Comparison of ENCODE assay signal across 8 cellular contexts in genomic region chr11:60842688-60843605, GRCh38. TPM values are rescaled to one million over a fixed set of nuclear protein-coding genes. Genes with fewer than 3 reads are reported as not detected.
DNase-seq lines count a peak whose midpoint lies in the region; ATAC-seq, FAIRE-seq and TF ChIP-seq lines count a peak whose summit lies in the region.

No MANE protein-coding gene starts in this region.

- H3K9me3 ChIP-seq in keratinocyte (ENCODE audit: control insufficient read depth, low read depth, low read length): no peaks in the 10 kb centered on the region

- peaks cover 8% of the 10 kb centered on the region for H4K20me1 ChIP-seq in keratinocyte (ENCODE audit: control insufficient read depth, extremely low read depth, insufficient read depth, low read length)

- DNase-seq in activated CD8-positive, alpha-beta memory T cell treated with anti-CD3 and anti-CD28 coated beads, Interleukin-2, amount 10 ng/mL, durations not matched to agents 7 days and 5 days: no peak
- no peak for DNase-seq in activated CD8-positive, alpha-beta memory T cell treated with anti-CD3 and anti-CD28 coated beads, Interleukin-2, amount 50 U/mL, for 4 hours
- no peak for DNase-seq in activated naive CD4-positive, alpha-beta T cell treated with anti-CD3 and anti-CD28 coated beads, Interleukin-2, amount 50 U/mL, for 72 hours (ENCODE audit: low spot score in 2 of 2)
- DNase-seq in keratinocyte (ENCODE audit: low read depth, low spot score): no peak
- DNase-seq in GM10248 (ENCODE audit: extremely low spot score): no peak
- DNase-seq in NCI-H187 (lab: John Stamatoyannopoulos, UW): no peak

- dilution Hi-C loops in keratinocyte (cut with MboI; ENCODE audit: extremely low pct_ligation_motif_present, low sequenced_read_pairs): no loop called here

- CTCF ChIA-PET in activated CD8-positive, alpha-beta memory T cell treated with anti-CD3 and anti-CD28 coated beads, Interleukin-2, amount 10 ng/mL, durations not matched to agents 7 days and 5 days (lab: Charles Lee): interaction anchor here (0.6 to 1.8 kb wide), 8 partner anchors 8 to 69 kb away, joined by 3 to 11 read pairs (median 4); no protein-coding TSS in a partner anchor
- CTCF ChIA-PET in GM10248 (lab: Yijun Ruan, JAX): interaction anchor here (1.0 to 4.6 kb wide), 11 partner anchors 8 to 77 kb away, joined by 3 to 42 read pairs (median 3); no protein-coding TSS in a partner anchor

- H3K36me3 Mint-ChIP-seq in activated CD8-positive, alpha-beta memory T cell treated with anti-CD3 and anti-CD28 coated beads, Interleukin-2, amount 10 ng/mL, durations not matched to agents 7 days and 5 days: peaks cover 6% of the 10 kb centered on the region
- H3K36me3 Mint-ChIP-seq in activated naive CD4-positive, alpha-beta T cell treated with anti-CD3 and anti-CD28 coated beads, Interleukin-2, amount 50 U/mL, for 72 hours: peaks cover 34 to 35% of the 10 kb centered on the region in 2 donors

- peaks cover 35% of the 10 kb centered on the region for H3K4me1 Mint-ChIP-seq in activated CD8-positive, alpha-beta memory T cell treated with anti-CD3 and anti-CD28 coated beads, Interleukin-2, amount 10 ng/mL, durations not matched to agents 7 days and 5 days

- POLR2A ChIA-PET in GM10248 (lab: Yijun Ruan, JAX): interaction anchor here (0.5 to 0.6 kb wide), 2 partner anchors 14 to 1212 kb away, joined by 4 to 6 read pairs; no protein-coding TSS in a partner anchor

- H3K27me3 ChIP-seq in keratinocyte (ENCODE audit: control insufficient read depth, extremely low read depth, insufficient read depth, low read length): no peaks in the 10 kb centered on the region

- H3K36me3 ChIP-seq in keratinocyte (ENCODE audit: control insufficient read depth in 2 of 2, extremely low read depth in 1 of 2, insufficient read depth in 2 of 2, low read length in 2 of 2): peaks cover 6 to 18% of the 10 kb centered on the region in 2 experiments

- ATAC-seq in activated CD8-positive, alpha-beta memory T cell treated with anti-CD3 and anti-CD28 coated beads, Interleukin-2, amount 10 ng/mL, durations not matched to agents 7 days and 5 days: no peak
- ATAC-seq in activated naive CD4-positive, alpha-beta T cell treated with anti-CD3 and anti-CD28 coated beads, Interleukin-2, amount 50 U/mL, for 72 hours: no peak
- ATAC-seq in HG03520 (IDR thresholded peaks at IDR 0.05; ENCODE audit: unreplicated experiment): no peak

- H3K9me1 ChIP-seq in keratinocyte (ENCODE audit: control insufficient read depth, extremely low read depth, insufficient read depth, low read length): no peaks in the 10 kb centered on the region

- H2AFZ ChIP-seq in keratinocyte (ENCODE audit: control insufficient read depth, low read length): peak overlapping the region; percentile 81

- H3K4me1 ChIP-seq in keratinocyte (ENCODE audit: control insufficient read depth, extremely low read depth, insufficient read depth, low read length): peaks cover 29% of the 10 kb centered on the region

- peak overlapping the region; percentile 84 for H3K4me3 Mint-ChIP-seq in activated CD8-positive, alpha-beta memory T cell treated with anti-CD3 and anti-CD28 coated beads, Interleukin-2, amount 10 ng/mL, durations not matched to agents 7 days and 5 days

- H3K27ac Mint-ChIP-seq in activated CD8-positive, alpha-beta memory T cell treated with anti-CD3 and anti-CD28 coated beads, Interleukin-2, amount 10 ng/mL, durations not matched to agents 7 days and 5 days: peak overlapping the region; percentile 84
- H3K27ac Mint-ChIP-seq in activated naive CD4-positive, alpha-beta T cell treated with anti-CD3 and anti-CD28 coated beads, Interleukin-2, amount 50 U/mL, for 72 hours: peak overlapping the region; percentile 96 to 98

- H3K4me3 ChIP-seq in keratinocyte (ENCODE audit: control insufficient read depth in 2 of 3, extremely low read depth in 1 of 3, insufficient read depth in 2 of 3, low read depth in 1 of 3, low read length in 3 of 3): peak overlapping the region; percentile 72 to 96 (median 73)

- H3K4me2 ChIP-seq in keratinocyte (ENCODE audit: control insufficient read depth, extremely low read depth, insufficient read depth, low read depth, low read length): peak overlapping the region; percentile 96

- no peaks in the 10 kb centered on the region for H3K27me3 Mint-ChIP-seq in activated CD8-positive, alpha-beta memory T cell treated with anti-CD3 and anti-CD28 coated beads, Interleukin-2, amount 10 ng/mL, durations not matched to agents 7 days and 5 days

- no peaks in the 10 kb centered on the region for H3K9me3 Mint-ChIP-seq in activated CD8-positive, alpha-beta memory T cell treated with anti-CD3 and anti-CD28 coated beads, Interleukin-2, amount 10 ng/mL, durations not matched to agents 7 days and 5 days (ENCODE audit: low read depth)
- H3K9me3 Mint-ChIP-seq in activated naive CD4-positive, alpha-beta T cell treated with anti-CD3 and anti-CD28 coated beads, Interleukin-2, amount 50 U/mL, for 72 hours: peaks cover 4 to 7% of the 10 kb centered on the region in 2 donors

- TF ChIP-seq CTCF in keratinocyte (optimal IDR thresholded peaks at IDR 0.05 in 1 of 3, IDR thresholded peaks at IDR 0.05 in 1 of 3, conservative IDR thresholded peaks at IDR 0.05 in 1 of 3; ENCODE audit: extremely low read depth in 1 of 3, insufficient read depth in 2 of 3, low read length in 3 of 3): no peak
- no peak for TF ChIP-seq CTCF in GM10248 (IDR thresholded peaks at IDR 0.05; ENCODE audit: control extremely low read depth, extremely low read depth, low read depth, missing control alignments)

- peaks cover 44% of the 10 kb centered on the region for H3K79me2 ChIP-seq in keratinocyte (ENCODE audit: control insufficient read depth, insufficient read depth, low read length)

- peak overlapping the region; percentile 95 for H3K27ac ChIP-seq in keratinocyte (ENCODE audit: control insufficient read depth, insufficient read depth, low read length)
- H3K27ac ChIP-seq in temporal lobe (ENCODE audit: low read depth, low read length): peak overlapping the region; percentile 55

- no peak for FAIRE-seq in keratinocyte (lab: Jason Lieb, UNC)

- peak overlapping the region; percentile 97 for H3K9ac ChIP-seq in keratinocyte (ENCODE audit: control insufficient read depth, extremely low read depth, insufficient read depth, low read length)

RNA-seq across cellular contexts. Expression of gene CCDC86, which starts 1.0 kb away (rescaled TPM):
- total RNA-seq in activated CD8-positive, alpha-beta memory T cell treated with anti-CD3 and anti-CD28 coated beads, Interleukin-2, amount 10 ng/mL, durations not matched to agents 7 days and 5 days: 10 to 100 TPM; 26.5 to 40.8 TPM
- 10 to 100 TPM; 29.3 to 38.0 TPM for total RNA-seq in activated naive CD4-positive, alpha-beta T cell treated with anti-CD3 and anti-CD28 coated beads, Interleukin-2, amount 50 U/mL, for 72 hours
- polyA plus RNA-seq in keratinocyte: 21.4 to 44.1 TPM (median 29.3 TPM) in 3 replicates
- 19.4 TPM for polyA plus RNA-seq in keratinocyte (2011; ENCODE audit: low read depth)
- 26.5 and 37.3 TPM in 2 replicates for polyA plus RNA-seq in keratinocyte (2011; cell fraction: cytosol; rRNA removed)
- polyA plus RNA-seq in keratinocyte (2011; cell fraction: nucleus; rRNA removed): 22.6 and 31.5 TPM in 2 replicates
- 27.3 and 52.5 TPM in 2 replicates for polyA plus RNA-seq in keratinocyte (2012; ENCODE audit: low replicate concordance)
- polyA minus RNA-seq in keratinocyte: 14.2 to 21.0 TPM (median 15.8 TPM) in 3 replicates
- 24.9 TPM for polyA minus RNA-seq in keratinocyte (2011; cell fraction: cytosol; rRNA and poly(A)+ RNA removed)
- polyA minus RNA-seq in keratinocyte (2011; cell fraction: nucleus; rRNA and poly(A)+ RNA removed): 7.6 and 9.7 TPM in 2 replicates
- total RNA-seq in temporal lobe: 3.9 TPM

RNA-seq across cellular contexts. Expression of gene PTGDR2, which starts 12.8 kb away (rescaled TPM):
- total RNA-seq in activated CD8-positive, alpha-beta memory T cell treated with anti-CD3 and anti-CD28 coated beads, Interleukin-2, amount 10 ng/mL, durations not matched to agents 7 days and 5 days: 1 to 10 TPM; 1.1 to 3.7 TPM
- under 1 TPM in 1 of 2 donors, not detected in 1; 0.25 TPM for total RNA-seq in activated naive CD4-positive, alpha-beta T cell treated with anti-CD3 and anti-CD28 coated beads, Interleukin-2, amount 50 U/mL, for 72 hours
- polyA plus RNA-seq in keratinocyte: not detected in 3 replicates
- not detected for polyA plus RNA-seq in keratinocyte (2011; ENCODE audit: low read depth)
- 0.03 TPM in 1 of 2 replicates, not detected in the other for polyA plus RNA-seq in keratinocyte (2011; cell fraction: cytosol; rRNA removed)
- polyA plus RNA-seq in keratinocyte (2011; cell fraction: nucleus; rRNA removed): 0.05 and 0.08 TPM in 2 replicates
- polyA plus RNA-seq in keratinocyte (2012; ENCODE audit: low replicate concordance): 0.11 TPM in 1 of 2 replicates, not detected in the other
- not detected in 3 replicates for polyA minus RNA-seq in keratinocyte
- polyA minus RNA-seq in keratinocyte (2011; cell fraction: cytosol; rRNA and poly(A)+ RNA removed): not detected
- polyA minus RNA-seq in keratinocyte (2011; cell fraction: nucleus; rRNA and poly(A)+ RNA removed): 0.11 TPM in 1 of 2 replicates, not detected in the other
- total RNA-seq in temporal lobe: 2.0 TPM

RNA-seq across cellular contexts. Expression of gene ZP1, which starts 24.4 kb away (rescaled TPM):
- not detected for total RNA-seq in activated CD8-positive, alpha-beta memory T cell treated with anti-CD3 and anti-CD28 coated beads, Interleukin-2, amount 10 ng/mL, durations not matched to agents 7 days and 5 days
- total RNA-seq in activated naive CD4-positive, alpha-beta T cell treated with anti-CD3 and anti-CD28 coated beads, Interleukin-2, amount 50 U/mL, for 72 hours: not detected
- polyA plus RNA-seq in keratinocyte: not detected in 3 replicates
- polyA plus RNA-seq in keratinocyte (2011; ENCODE audit: low read depth): not detected
- polyA plus RNA-seq in keratinocyte (2011; cell fraction: cytosol; rRNA removed): not detected in 2 replicates
- polyA plus RNA-seq in keratinocyte (2011; cell fraction: nucleus; rRNA removed): not detected in 2 replicates
- not detected in 2 replicates for polyA plus RNA-seq in keratinocyte (2012; ENCODE audit: low replicate concordance)
- polyA minus RNA-seq in keratinocyte: not detected in 3 replicates
- not detected for polyA minus RNA-seq in keratinocyte (2011; cell fraction: cytosol; rRNA and poly(A)+ RNA removed)
- polyA minus RNA-seq in keratinocyte (2011; cell fraction: nucleus; rRNA and poly(A)+ RNA removed): not detected in 2 replicates
- total RNA-seq in temporal lobe: not detected

RNA-seq across cellular contexts. Expression of gene MS4A10, which starts 57.8 kb away (rescaled TPM):
- total RNA-seq in activated CD8-positive, alpha-beta memory T cell treated with anti-CD3 and anti-CD28 coated beads, Interleukin-2, amount 10 ng/mL, durations not matched to agents 7 days and 5 days: not detected
- total RNA-seq in activated naive CD4-positive, alpha-beta T cell treated with anti-CD3 and anti-CD28 coated beads, Interleukin-2, amount 50 U/mL, for 72 hours: not detected
- not detected in 3 replicates for polyA plus RNA-seq in keratinocyte
- polyA plus RNA-seq in keratinocyte (2011; ENCODE audit: low read depth): not detected
- not detected in 2 replicates for polyA plus RNA-seq in keratinocyte (2011; cell fraction: cytosol; rRNA removed)
- not detected in 2 replicates for polyA plus RNA-seq in keratinocyte (2011; cell fraction: nucleus; rRNA removed)
- not detected in 2 replicates for polyA plus RNA-seq in keratinocyte (2012; ENCODE audit: low replicate concordance)
- polyA minus RNA-seq in keratinocyte: not detected in 3 replicates
- polyA minus RNA-seq in keratinocyte (2011; cell fraction: cytosol; rRNA and poly(A)+ RNA removed): not detected
- not detected in 2 replicates for polyA minus RNA-seq in keratinocyte (2011; cell fraction: nucleus; rRNA and poly(A)+ RNA removed)
- total RNA-seq in temporal lobe: not detected
